Comparison of ENCODE assay signal across 8 cellular contexts in the genomic region with DNA sequence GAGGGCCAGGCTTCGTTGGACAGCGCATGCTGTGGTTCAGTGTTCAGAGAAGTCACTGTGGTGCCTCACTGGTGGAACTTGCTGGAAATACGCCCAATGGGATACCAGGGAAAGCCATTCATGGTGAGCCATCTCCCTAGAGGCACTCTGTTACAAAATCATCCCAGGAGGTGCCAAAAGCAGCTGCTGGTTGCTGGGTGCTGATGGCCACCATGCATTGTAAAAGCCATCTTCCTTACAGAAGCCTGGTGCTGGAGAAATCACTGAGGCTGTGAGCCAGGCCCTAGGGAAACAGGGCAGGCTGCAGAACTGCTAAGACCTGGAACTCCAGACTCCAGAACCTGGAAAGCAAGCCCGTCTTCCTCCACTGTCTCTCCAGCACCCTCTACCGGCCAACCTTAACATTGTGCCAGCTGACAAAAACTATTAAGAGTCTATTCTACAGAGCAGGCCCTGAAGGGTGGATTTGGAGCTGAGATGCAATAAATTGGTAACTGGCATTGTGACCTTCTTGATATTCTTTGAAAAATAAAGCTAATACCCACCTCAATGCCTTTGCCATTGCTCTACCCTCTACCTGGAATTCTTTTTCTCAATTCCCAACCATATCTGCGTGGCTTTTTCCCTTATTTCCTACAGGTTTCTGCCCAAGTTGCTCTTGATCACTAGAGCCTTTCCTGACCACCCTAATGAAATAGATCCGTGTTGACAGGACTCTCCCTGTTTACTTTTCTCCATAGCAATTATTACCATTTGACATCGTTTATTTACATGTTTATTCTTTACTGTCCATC. TPM values are rescaled to one million over a fixed set of nuclear protein-coding genes. Genes with fewer than 3 reads are reported as not detected.
A peak's percentile ranks its signal among the peaks of the same experiment; 100 is the strongest.
DNase-seq lines count a peak whose midpoint lies in the region; ATAC-seq, FAIRE-seq and TF ChIP-seq lines count a peak whose summit lies in the region.

No MANE protein-coding gene starts in this region.

- H3K4me3 Mint-ChIP-seq in activated CD4-positive, alpha-beta T cell treated with anti-CD3 and anti-CD28 coated beads for 36 hours: no peak overlapping the region

- no peaks in the 10 kb centered on the region for H3K9me3 Mint-ChIP-seq in activated CD4-positive, alpha-beta T cell treated with anti-CD3 and anti-CD28 coated beads for 36 hours (ENCODE audit: low read depth)

- no peak for TF ChIP-seq POLR2A in HepG2 (IDR thresholded peaks at IDR 0.05; ENCODE audit: insufficient read depth in 1 of 2, low read depth in 2 of 2, low read length in 2 of 2)

- no peaks in the 10 kb centered on the region; the same call in 1 of the 2 replicates for H4K20me1 ChIP-seq in HepG2 (ENCODE audit: insufficient read depth, low read length)

- no peaks in the 10 kb centered on the region for H3K27me3 ChIP-seq in HepG2 (ENCODE audit: control insufficient read depth in 1 of 2, insufficient read depth in 2 of 2, low read length in 2 of 2)

- H3K79me2 ChIP-seq in HepG2 (ENCODE audit: insufficient read depth, low read length): no peaks in the 10 kb centered on the region

- H3K4me3 ChIP-seq in choroid plexus epithelial cell (ENCODE audit: low read depth, low read length) (no peak overlapping the region), HepG2 (replicated peaks in 1 of 3; ENCODE audit: insufficient read depth in 1 of 3, low read depth in 2 of 3, low read length in 3 of 3) (no peak overlapping the region)

- no peak overlapping the region for H3K9ac ChIP-seq in HepG2 (ENCODE audit: insufficient read depth, low read depth, low read length)

- CTCF ChIA-PET in activated CD4-positive, alpha-beta T cell treated with anti-CD3 and anti-CD28 coated beads for 36 hours (lab: Charles Lee): interaction anchor here (0.6 to 4.2 kb wide), 30 partner anchors 9 to 1468 kb away, joined by 3 to 42 read pairs (median 4); a partner anchor contains a TSS
- CTCF ChIA-PET in HepG2 (lab: Yijun Ruan, JAX; ENCODE audit: low intra/inter-chr PET ratio, low total read pairs): interaction anchor here (1.1 to 2.6 kb wide), 4 partner anchors 31 to 487 kb away, joined by 3 to 18 read pairs (median 4); no protein-coding TSS in a partner anchor

- POLR2A ChIA-PET in activated CD4-positive, alpha-beta T cell treated with anti-CD3 and anti-CD28 coated beads for 36 hours (lab: Charles Lee): interaction anchor here (0.5 kb wide), 1 partner anchor 69 kb away, joined by 3 read pairs; no protein-coding TSS in a partner anchor
- POLR2A ChIA-PET in HepG2 (lab: Yijun Ruan, JAX): no interaction called here

- no peaks in the 10 kb centered on the region for H3K27me3 Mint-ChIP-seq in activated CD4-positive, alpha-beta T cell treated with anti-CD3 and anti-CD28 coated beads for 36 hours

- no peaks in the 10 kb centered on the region for H3K9me3 ChIP-seq in HepG2 (ENCODE audit: low read length)

- no peak overlapping the region for H3K4me2 ChIP-seq in HepG2 (ENCODE audit: low read depth, low read length)

- H3K36me3 ChIP-seq in HepG2 (replicated peaks in 1 of 2; ENCODE audit: control insufficient read depth in 1 of 2, insufficient read depth in 2 of 2, low read length in 2 of 2): no peaks in the 10 kb centered on the region

- H3K36me3 Mint-ChIP-seq in activated CD4-positive, alpha-beta T cell treated with anti-CD3 and anti-CD28 coated beads for 36 hours (ENCODE audit: low read depth): peaks cover 2% of the 10 kb centered on the region

- peak; percentile 49; the same call in 1 of the 2 replicates for TF ChIP-seq RAD21 in HepG2 (CRISPR knock-in tag; IDR thresholded peaks at IDR 0.05)

- in situ Hi-C loops in HepG2 (cut with HindIII; ENCODE audit: extremely low pct_ligation_motif_present, low pct_unique_long_range_greater_than_20kb): loop anchor here (5.0 kb wide), 1 partner anchor 245 kb away; no protein-coding TSS in a partner anchor

- peak; percentile 50 for FAIRE-seq in HepG2 (lab: Jason Lieb, UNC)

- WGBS in HepG2 (ENCODE audit: low lambda C conversion rate): 42% methylated on average over 7 of the region's 8 CpGs

- intact Hi-C loops in activated CD4-positive, alpha-beta T cell treated with anti-CD3 and anti-CD28 coated beads for 36 hours (cut with DNase I, micrococcal nuclease): loop anchor here (1.0 to 5.0 kb wide), 8 partner anchors 65 to 487 kb away; a partner anchor contains a TSS
- intact Hi-C loops in HepG2 (cut with micrococcal nuclease; ENCODE audit: unreplicated experiment): loop anchor here (1.0 to 2.0 kb wide), 2 partner anchors 65 to 243 kb away; no protein-coding TSS in a partner anchor

- DNase-seq in AG09319 (ENCODE audit: extremely low read depth, low read depth): peak; percentile 47
- peak; percentile 51 for DNase-seq in GOT3 (lab: John Stamatoyannopoulos, UW)
- peak; percentile 63 for DNase-seq in NCI-H345 treated with DMSO at 0.1 percent for 48 hours (lab: John Stamatoyannopoulos, UW; ENCODE audit: unreplicated experiment)
- DNase-seq in activated CD4-positive, alpha-beta T cell treated with anti-CD3 and anti-CD28 coated beads for 36 hours: peak; percentile 85
- DNase-seq in choroid plexus epithelial cell (ENCODE audit: low read depth): peak; percentile 87
- peak; percentile 78 for DNase-seq in HepG2 (ENCODE audit: low spot score)
- DNase-seq in stimulated activated CD4-positive, alpha-beta T cell treated with anti-CD3 and anti-CD28 coated beads, TNF-alpha, amount 100 ng/mL, for 4 hours (ENCODE audit: low read depth in 3 of 3): peak; percentile 32 to 37 (median 35)

- H2AFZ ChIP-seq in HepG2 (ENCODE audit: low read length): no peak overlapping the region

- TF ChIP-seq EP300 in HepG2 (IDR thresholded peaks at IDR 0.05; ENCODE audit: low read depth in 2 of 2, low read length in 2 of 2) (no peak), HepG2 (CRISPR knock-in tag; IDR thresholded peaks at IDR 0.05; ENCODE audit: borderline replicate concordance) (no peak)

- no peaks in the 10 kb centered on the region for H3K4me1 ChIP-seq in HepG2 (ENCODE audit: insufficient read depth, low read length)

- peak; percentile 58 for ATAC-seq in activated CD4-positive, alpha-beta T cell treated with anti-CD3 and anti-CD28 coated beads for 36 hours
- ATAC-seq in HepG2 (peak; percentile 84), HG03045 (IDR thresholded peaks at IDR 0.05; ENCODE audit: unreplicated experiment) (no peak)

- peak; percentile 87 for TF ChIP-seq CTCF in AG09319 (IDR thresholded peaks at IDR 0.05; ENCODE audit: low read depth, low read length)
- TF ChIP-seq CTCF in choroid plexus epithelial cell (conservative IDR thresholded peaks at IDR 0.05; ENCODE audit: low read depth, low read length): peak; percentile 96
- peak; percentile 93 for TF ChIP-seq CTCF in HepG2 (CRISPR knock-in tag; IDR thresholded peaks at IDR 0.05)

- H3K4me1 Mint-ChIP-seq in activated CD4-positive, alpha-beta T cell treated with anti-CD3 and anti-CD28 coated beads for 36 hours: peaks cover 45% of the 10 kb centered on the region

- no TSS peak for BruUV-seq in HepG2 (replicated peaks; lab: Mats Ljungman, UMichigan)

- no peak overlapping the region for H3K27ac Mint-ChIP-seq in activated CD4-positive, alpha-beta T cell treated with anti-CD3 and anti-CD28 coated beads for 36 hours

- no peak overlapping the region for H3K27ac ChIP-seq in HepG2 (ENCODE audit: extremely low read length, insufficient read depth, low read length)

RNA-seq across cellular contexts. Expression of a gene that starts 18.5 kb away (rescaled TPM):
- 100 to 1,000 TPM; 348 to 466 TPM for total RNA-seq in activated CD4-positive, alpha-beta T cell treated with anti-CD3 and anti-CD28 coated beads for 36 hours
- 778 and 844 TPM in 2 replicates for total RNA-seq in HepG2 (2016; rRNA removed; fragmentation: Illumina TruSeq; extraction: Trizol)
- total RNA-seq in HepG2 (2016; cell fraction: cytosol; rRNA removed; fragmentation: Illumina TruSeq; extraction: Trizol; ENCODE audit: low read depth): 240 and 247 TPM in 2 replicates
- total RNA-seq in HepG2 (2016; cell fraction: insoluble cytoplasmic fraction; rRNA removed; fragmentation: Illumina TruSeq; extraction: Trizol): 807 and 874 TPM in 2 replicates
- total RNA-seq in HepG2 (2016; cell fraction: membrane; rRNA removed; fragmentation: Illumina TruSeq; extraction: Trizol): 271 and 293 TPM in 2 replicates
- total RNA-seq in HepG2 (2016; cell fraction: nucleus; rRNA removed; fragmentation: Illumina TruSeq; extraction: Trizol): 288 and 319 TPM in 2 replicates
- 473 and 489 TPM in 2 replicates for polyA plus RNA-seq in HepG2 (2011; rRNA removed)
- polyA plus RNA-seq in HepG2 (2011; cell fraction: cytosol; rRNA removed): 454 and 565 TPM in 2 replicates
- polyA plus RNA-seq in HepG2 (2011; cell fraction: nucleus; rRNA removed): 241 and 254 TPM in 2 replicates
- 287 and 337 TPM in 2 replicates for polyA plus RNA-seq in HepG2 (2012)
- 214 and 218 TPM in 2 replicates for polyA plus RNA-seq in HepG2 (2016; cell fraction: cytosol; fragmentation: Illumina TruSeq; extraction: Trizol; ENCODE audit: low read depth)
- polyA plus RNA-seq in HepG2 (2016; cell fraction: insoluble cytoplasmic fraction; fragmentation: Illumina TruSeq; extraction: Trizol; ENCODE audit: low read depth): 583 and 611 TPM in 2 replicates
- 190 and 196 TPM in 2 replicates for polyA plus RNA-seq in HepG2 (2016; cell fraction: membrane; fragmentation: Illumina TruSeq; extraction: Trizol; ENCODE audit: low read depth)
- polyA plus RNA-seq in HepG2 (2016; cell fraction: nucleus; fragmentation: Illumina TruSeq; extraction: Trizol; ENCODE audit: insufficient read depth, low read depth): 401 and 413 TPM in 2 replicates
- polyA minus RNA-seq in HepG2 (2011; rRNA and poly(A)+ RNA removed; ENCODE audit: low replicate concordance): 137 and 221 TPM in 2 replicates
- polyA minus RNA-seq in HepG2 (2011; cell fraction: cytosol; rRNA and poly(A)+ RNA removed): 125 and 146 TPM in 2 replicates
- 61.2 and 82.5 TPM in 2 replicates for polyA minus RNA-seq in HepG2 (2011; cell fraction: nucleus; rRNA and poly(A)+ RNA removed)

RNA-seq across cellular contexts. Expression of a gene that starts 56.6 kb away (rescaled TPM):
- 10 to 100 TPM in 1 of 2 experiments, 1 to 10 TPM in 1; 9.9 to 12.3 TPM for total RNA-seq in activated CD4-positive, alpha-beta T cell treated with anti-CD3 and anti-CD28 coated beads for 36 hours
- total RNA-seq in HepG2 (2016; rRNA removed; fragmentation: Illumina TruSeq; extraction: Trizol): 22.1 and 28.8 TPM in 2 replicates
- 4.5 and 6.2 TPM in 2 replicates for total RNA-seq in HepG2 (2016; cell fraction: cytosol; rRNA removed; fragmentation: Illumina TruSeq; extraction: Trizol; ENCODE audit: low read depth)
- 22.4 and 26.5 TPM in 2 replicates for total RNA-seq in HepG2 (2016; cell fraction: insoluble cytoplasmic fraction; rRNA removed; fragmentation: Illumina TruSeq; extraction: Trizol)
- 15.3 and 17.5 TPM in 2 replicates for total RNA-seq in HepG2 (2016; cell fraction: membrane; rRNA removed; fragmentation: Illumina TruSeq; extraction: Trizol)
- total RNA-seq in HepG2 (2016; cell fraction: nucleus; rRNA removed; fragmentation: Illumina TruSeq; extraction: Trizol): 21.9 and 23.7 TPM in 2 replicates
- 16.4 and 17.0 TPM in 2 replicates for polyA plus RNA-seq in HepG2 (2011; rRNA removed)
- 8.7 and 11.5 TPM in 2 replicates for polyA plus RNA-seq in HepG2 (2011; cell fraction: cytosol; rRNA removed)
- polyA plus RNA-seq in HepG2 (2011; cell fraction: nucleus; rRNA removed): 27.9 and 31.1 TPM in 2 replicates
- polyA plus RNA-seq in HepG2 (2012): 13.6 and 14.9 TPM in 2 replicates
- polyA plus RNA-seq in HepG2 (2016; cell fraction: cytosol; fragmentation: Illumina TruSeq; extraction: Trizol; ENCODE audit: low read depth): 2.1 and 3.0 TPM in 2 replicates
- 18.9 and 19.0 TPM in 2 replicates for polyA plus RNA-seq in HepG2 (2016; cell fraction: insoluble cytoplasmic fraction; fragmentation: Illumina TruSeq; extraction: Trizol; ENCODE audit: low read depth)
- polyA plus RNA-seq in HepG2 (2016; cell fraction: membrane; fragmentation: Illumina TruSeq; extraction: Trizol; ENCODE audit: low read depth): 4.9 and 6.7 TPM in 2 replicates
- 40.2 and 44.5 TPM in 2 replicates for polyA plus RNA-seq in HepG2 (2016; cell fraction: nucleus; fragmentation: Illumina TruSeq; extraction: Trizol; ENCODE audit: insufficient read depth, low read depth)
- polyA minus RNA-seq in HepG2 (2011; rRNA and poly(A)+ RNA removed; ENCODE audit: low replicate concordance): 8.3 and 15.8 TPM in 2 replicates
- polyA minus RNA-seq in HepG2 (2011; cell fraction: cytosol; rRNA and poly(A)+ RNA removed): 10.1 and 14.8 TPM in 2 replicates
- polyA minus RNA-seq in HepG2 (2011; cell fraction: nucleus; rRNA and poly(A)+ RNA removed): 21.9 and 37.8 TPM in 2 replicates

Comparison
In these comparisons a context has a peak if more than half of its experiments do, and no peak if none do; other contexts are left out.
1. DNase-seq: peak in every context shown above with its lines; median percentile 87 in choroid plexus epithelial cell; 85 in activated CD4-positive, alpha-beta T cell treated with anti-CD3 and anti-CD28 coated beads for 36 hours; 78 in HepG2; 63 in NCI-H345 treated with DMSO at 0.1 percent for 48 hours; 51 in GOT3; 47 in AG09319; 35 in stimulated activated CD4-positive, alpha-beta T cell treated with anti-CD3 and anti-CD28 coated beads, TNF-alpha, amount 100 ng/mL, for 4 hours.